In genomic region chr16:66576306-66576705, GRCh38 we compare ENCODE assay signal across 31 cellular contexts. TPM values are rescaled to one million over a fixed set of nuclear protein-coding genes. Genes with fewer than 3 reads are reported as not detected.
"Had no signal": no experiment of that assay in that cellular context is flagged by ENCODE, and none has a peak within 500 bp of the region (broad histone marks: within the 10 kb centered on the region; RNA-seq: fewer than 3 reads in every experiment).

No MANE protein-coding gene starts in this region.

- H3K4me1 ChIP-seq: pancreas had no signal

- H3K36me3 ChIP-seq: esophagus squamous epithelium, gastroesophageal sphincter, heart right ventricle, pancreas, sigmoid colon, thoracic aorta, tibial nerve, upper lobe of left lung had no signal

- H3K4me3 ChIP-seq: esophagus squamous epithelium, gastroesophageal sphincter, heart right ventricle, mucosa of descending colon, pancreas, sigmoid colon, thoracic aorta, tibial nerve, upper lobe of left lung had no signal

- H3K27me3 ChIP-seq: pancreas had no signal

- ATAC-seq: effector memory CD8-positive, alpha-beta T cell; foreskin keratinocyte; gastroesophageal sphincter; mucosa of descending colon; natural killer cell treated with Interleukin-12 subunit alpha and Interleukin-12 subunit beta and Interleukin-15 and Interleukin-18, amount 100 ng/mL, for 72 hours; pancreas; stimulated activated effector memory CD8-positive, alpha-beta T cell treated with anti-CD3 and anti-CD28 coated beads, Interleukin-12 subunit alpha, Interleukin-12 subunit beta, amount 100 ng/mL, for 72 hours; stimulated activated naive CD8-positive, alpha-beta T cell treated with anti-CD3 and anti-CD28 coated beads, Interleukin-15, Interleukin-2, amounts not matched to agents 100 U/mL and 50 U/mL, for 24 hours had no signal

- DNase-seq: cerebellar nuclear complex; cortex of kidney; effector memory CD8-positive, alpha-beta T cell; erythroblast; esophagus squamous epithelium; foreskin keratinocyte; heart right ventricle; hippocampal formation; immature natural killer cell; islet precursor cell; kidney glomerular epithelial cell; mesenchymal stem cell; mucosa of descending colon; naive B cell; pancreas; retina; sigmoid colon; stimulated activated CD4-positive, alpha-beta T cell treated with anti-CD3 and anti-CD28 coated beads, Interleukin-2, amount 100 ng/mL, for 24 hours; stimulated activated CD4-positive, alpha-beta T cell treated with anti-CD3 and anti-CD28 coated beads, Interleukin-4, amount 100 ng/mL, for 24 hours; stimulated activated naive CD8-positive, alpha-beta T cell treated with anti-CD3 and anti-CD28 coated beads, Interleukin-15, Interleukin-2, amounts not matched to agents 100 U/mL and 50 U/mL, for 24 hours; upper lobe of left lung had no signal

- H3K27ac ChIP-seq: esophagus squamous epithelium, foreskin keratinocyte, gastroesophageal sphincter, heart right ventricle, neutrophil, pancreas, sigmoid colon, thoracic aorta, tibial nerve, upper lobe of left lung had no signal

- H3K9me3 ChIP-seq: esophagus squamous epithelium, gastroesophageal sphincter, heart right ventricle, mucosa of descending colon, neutrophil, pancreas, sigmoid colon, thoracic aorta, tibial nerve, upper lobe of left lung had no signal

RNA-seq across cellular contexts. Expression of gene CMTM2, which starts 3.0 kb away (rescaled TPM):
- total RNA-seq: dermis microvascular lymphatic vessel endothelial cell, esophagus squamous epithelium, foreskin keratinocyte, gastroesophageal sphincter, lung microvascular endothelial cell, pulmonary artery endothelial cell, skeletal muscle tissue, tibial nerve had no signal
- polyA plus RNA-seq: foreskin keratinocyte, heart right ventricle, sigmoid colon had no signal

RNA-seq across cellular contexts. Expression of gene CMTM1, which starts 10.1 kb away (rescaled TPM):
- total RNA-seq: skeletal muscle tissue had no signal
